In the genomic region with DNA sequence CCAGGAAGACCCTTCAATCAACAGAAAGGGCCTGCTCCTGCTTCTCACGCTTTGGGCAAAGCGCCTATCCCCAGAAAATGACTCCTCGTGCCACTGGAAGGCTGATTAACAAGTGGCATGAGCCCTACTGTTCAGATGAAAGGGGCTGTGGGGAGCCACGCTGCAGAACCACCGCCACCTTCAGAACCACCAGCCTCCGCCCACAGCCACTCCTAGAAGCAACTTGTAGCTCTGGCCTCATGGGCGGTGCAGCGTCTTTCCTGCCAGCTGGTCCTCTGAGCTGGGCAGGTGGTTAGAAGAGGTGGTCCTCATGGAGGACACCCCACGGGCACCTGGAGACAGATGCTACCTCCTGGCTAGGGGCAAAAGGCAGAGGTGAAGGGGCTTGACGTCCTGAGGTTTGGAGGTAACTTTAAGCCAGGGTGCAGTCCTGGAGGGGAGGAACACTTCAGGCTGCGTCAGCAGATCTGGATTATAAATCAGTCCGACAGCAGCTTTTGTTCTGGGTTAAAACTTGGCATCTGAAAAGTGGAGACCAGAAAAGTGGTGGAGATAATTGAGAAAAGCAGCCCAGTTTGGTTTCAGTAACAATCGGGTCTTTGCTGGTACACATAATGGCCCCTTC, we compare ENCODE assay signal across 1 cellular context.
TF ChIP-seq lines count a peak whose summit lies in the region.

No MANE protein-coding gene starts in this region.

TF ChIP-seq in K562, 482 proteins besides CTCF, POLR2A, EP300 and RAD21 (continued from another document):
- TF ChIP-seq AFF4 (CRISPR knock-in tag; IDR thresholded peaks at IDR 0.05): 0 out of 2 replicates have a peak, but pooled peaks have one; percentile 8
- TF ChIP-seq ZBTB26 (CRISPR knock-in tag; IDR thresholded peaks at IDR 0.05): no peak
- peak; percentile 93 for TF ChIP-seq PKNOX1 (IDR thresholded peaks at IDR 0.05)
- no peak for TF ChIP-seq CCAR2 (IDR thresholded peaks at IDR 0.05; ENCODE audit: low read depth, low read length)
